Comparison of ENCODE assay signal across 8 cellular contexts in the genomic region with DNA sequence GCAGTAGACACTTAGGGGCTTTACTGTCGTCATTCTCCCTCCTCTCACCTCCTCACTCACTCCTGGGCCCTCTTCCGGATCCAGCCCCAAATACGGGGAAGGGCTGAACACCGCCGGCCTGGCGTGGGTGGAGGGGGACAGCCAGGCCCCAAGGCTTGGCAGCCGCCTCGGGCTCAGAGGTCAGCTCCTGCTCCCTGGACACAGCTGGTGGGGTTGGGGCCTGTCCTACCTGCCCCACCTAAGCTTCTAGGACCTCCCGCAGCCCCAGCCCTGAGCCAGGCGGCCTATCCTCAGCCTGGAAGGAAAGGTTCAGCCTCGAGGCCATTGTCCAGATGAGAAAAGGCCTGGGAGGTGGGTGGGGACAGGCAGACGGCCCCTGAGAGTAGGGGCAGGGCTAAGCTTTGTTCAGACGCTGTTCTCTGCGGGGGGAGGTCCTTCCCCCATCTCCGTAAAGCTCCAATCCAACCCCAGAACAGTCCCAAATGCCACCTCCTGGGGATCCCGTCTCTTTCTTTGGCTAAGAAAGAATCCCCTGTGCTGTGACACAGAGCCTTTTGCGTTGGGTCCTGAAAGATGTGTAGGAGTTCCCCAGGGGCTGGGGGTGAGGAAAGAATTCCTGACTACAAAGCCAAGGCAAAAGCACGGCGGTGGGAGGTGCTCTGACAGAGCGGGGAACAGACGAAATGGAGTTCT. TPM values are rescaled to one million over a fixed set of nuclear protein-coding genes. Genes with fewer than 3 reads are reported as not detected.
DNase-seq lines count a peak whose midpoint lies in the region; ATAC-seq and TF ChIP-seq lines count a peak whose summit lies in the region.

No MANE protein-coding gene starts in this region.

- ATAC-seq in Panc1 (0 out of 2 replicates have a peak, but pooled peaks have one; percentile 18), HG03108 (IDR thresholded peaks at IDR 0.05; ENCODE audit: unreplicated experiment) (no peak)

- BruUV-seq in Caco-2 (replicated peaks; lab: Mats Ljungman, UMichigan), result no TSS peak
- BruUV-seq in Panc1 (replicated peaks; lab: Mats Ljungman, UMichigan), result no TSS peak

- H3K4me3 Mint-ChIP-seq in Caco-2 (ENCODE audit: unreplicated experiment) (peak overlapping the region; percentile 99), neural crest cell (peak overlapping the region; percentile 96)

- H3K27me3 ChIP-seq in Caco-2 (replicated peaks; ENCODE audit: control insufficient read depth, insufficient read depth, low read length) (no peaks in the 10 kb centered on the region), Panc1 (ENCODE audit: control insufficient read depth, insufficient read depth, low read length) (no peaks in the 10 kb centered on the region)

- intact Hi-C loops in Caco-2 (cut with micrococcal nuclease; ENCODE audit: unreplicated experiment), result loop anchor here (2.0 kb wide), 1 partner anchor 42 kb away; the partner anchor contains the start of gene ALKBH5
- intact Hi-C loops in Panc1 (cut with micrococcal nuclease; ENCODE audit: unreplicated experiment), result no loop called here

- no peaks in the 10 kb centered on the region for H3K27me3 Mint-ChIP-seq in Caco-2 (ENCODE audit: insufficient read depth, unreplicated experiment)
- no peaks in the 10 kb centered on the region for H3K27me3 Mint-ChIP-seq in neural crest cell (ENCODE audit: low read depth)

- in situ Hi-C loops in Panc1 (cut with HindIII; ENCODE audit: low pct_unique_long_range_greater_than_20kb, low sequenced_read_pairs), result no loop called here

- POLR2A ChIA-PET in Caco-2 (lab: Charles Lee) (interaction anchor here (0.6 kb wide), 1 partner anchor 140 kb away, joined by 4 read pairs; no protein-coding TSS in a partner anchor), Panc1 (lab: Charles Lee) (no interaction called here)

- TF ChIP-seq CTCF in Caco-2 (IDR thresholded peaks at IDR 0.05; ENCODE audit: insufficient read depth in 1 of 2, low read depth in 1 of 2, low read length in 1 of 2, severe bottlenecking in 1 of 2, unreplicated experiment in 1 of 2) (no peak), Panc1 (IDR thresholded peaks at IDR 0.05) (no peak), epithelial cell of esophagus (IDR thresholded peaks at IDR 0.05; ENCODE audit: insufficient read depth, low read depth, low read length, missing control alignments) (no peak), neural crest cell (conservative IDR thresholded peaks at IDR 0.05) (no peak)

- H3K27ac Mint-ChIP-seq in Caco-2 (ENCODE audit: unreplicated experiment), result peak overlapping the region; percentile 80
- peak overlapping the region; percentile 100 for H3K27ac Mint-ChIP-seq in neural crest cell (ENCODE audit: unreplicated experiment)

- H3K4me1 Mint-ChIP-seq in Caco-2 (ENCODE audit: low read depth, unreplicated experiment) (peaks cover 21% of the 10 kb centered on the region), neural crest cell (peaks cover 47% of the 10 kb centered on the region)

- DNase-seq in Caco-2, result no peak
- no peak for DNase-seq in Panc1 (ENCODE audit: low read depth, low spot score)
- DNase-seq in epithelial cell of esophagus (ENCODE audit: low read depth), result no peak
- peak; percentile 54 for DNase-seq in neural crest cell (ENCODE audit: low read depth, low spot score)
- DNase-seq in HPDE6-E6E7 (ENCODE audit: extremely low spot score), result no peak
- no peak for DNase-seq in NCI-H69 (lab: John Stamatoyannopoulos, UW)
- DNase-seq in amniotic stem cell (lab: John Stamatoyannopoulos, UW), result no peak

- CTCF ChIA-PET in Caco-2 (lab: Charles Lee), result no interaction called here
- CTCF ChIA-PET in Panc1 (lab: Charles Lee), result interaction anchor here (1.3 kb wide), 1 partner anchor 83 kb away, joined by 5 read pairs; no protein-coding TSS in a partner anchor

- H3K36me3 Mint-ChIP-seq in Caco-2 (ENCODE audit: insufficient read depth, unreplicated experiment) (peaks cover 6% of the 10 kb centered on the region), neural crest cell (ENCODE audit: low read depth) (no peaks in the 10 kb centered on the region)

- H3K9me3 ChIP-seq in Caco-2 (no peaks in the 10 kb centered on the region), Panc1 (ENCODE audit: control insufficient read depth, insufficient read depth, low read depth, low read length) (no peaks in the 10 kb centered on the region)

- H3K9me3 Mint-ChIP-seq in Caco-2 (ENCODE audit: unreplicated experiment), result no peaks in the 10 kb centered on the region
- H3K9me3 Mint-ChIP-seq in neural crest cell, result no peaks in the 10 kb centered on the region

- peak overlapping the region; percentile 32 for H3K4me3 ChIP-seq in Caco-2 (ENCODE audit: low read depth, low read length)
- H3K4me3 ChIP-seq in Panc1 (ENCODE audit: low read depth in 2 of 2, low read length in 2 of 2), result peak overlapping the region; percentile 29 to 53
- peak overlapping the region; percentile 45 for H3K4me3 ChIP-seq in epithelial cell of esophagus (ENCODE audit: low read length)

- H3K36me3 ChIP-seq in Caco-2 (ENCODE audit: control insufficient read depth, insufficient read depth, low read length) (no peaks in the 10 kb centered on the region), Panc1 (ENCODE audit: control insufficient read depth, insufficient read depth, low read length) (no peaks in the 10 kb centered on the region)

- H3K4me1 ChIP-seq in Caco-2, result peaks cover 21% of the 10 kb centered on the region
- H3K4me1 ChIP-seq in Panc1 (ENCODE audit: control insufficient read depth, insufficient read depth, low read length), result peaks cover 7% of the 10 kb centered on the region

- peak overlapping the region; percentile 68 for H3K27ac ChIP-seq in Panc1 (ENCODE audit: low read length)

RNA-seq across cellular contexts. Expression of gene LLGL1, which starts 0.9 kb away (rescaled TPM):
- total RNA-seq in Caco-2 (2022) (39.5 and 41.3 TPM in 2 replicates), Panc1 (2021; ENCODE audit: unreplicated experiment) (18.4 TPM), neural crest cell (93.3 and 99.3 TPM in 2 replicates)
- polyA plus RNA-seq in Panc1 (2012; ENCODE audit: insufficient read length), result 21.4 TPM

RNA-seq across cellular contexts. Expression of gene FLII, which starts 34.0 kb away (rescaled TPM):
- total RNA-seq in Caco-2 (2022) (343 and 392 TPM in 2 replicates), Panc1 (2021; ENCODE audit: unreplicated experiment) (207 TPM), neural crest cell (181 and 183 TPM in 2 replicates)
- polyA plus RNA-seq in Panc1 (2012; ENCODE audit: insufficient read length), result 215 TPM

RNA-seq across cellular contexts. Expression of gene MIEF2, which starts 35.9 kb away (rescaled TPM):
- total RNA-seq in Caco-2 (2022) (22.3 and 22.8 TPM in 2 replicates), Panc1 (2021; ENCODE audit: unreplicated experiment) (11.2 TPM), neural crest cell (8.8 and 12.2 TPM in 2 replicates)
- 18.5 TPM for polyA plus RNA-seq in Panc1 (2012; ENCODE audit: insufficient read length)

RNA-seq across cellular contexts. Expression of gene ALKBH5, which starts 40.9 kb away (rescaled TPM):
- total RNA-seq in Caco-2 (2022) (99.0 and 101 TPM in 2 replicates), Panc1 (2021; ENCODE audit: unreplicated experiment) (94.5 TPM), neural crest cell (104 and 109 TPM in 2 replicates)
- 58.6 TPM for polyA plus RNA-seq in Panc1 (2012; ENCODE audit: insufficient read length)
